ENCODE assay signal across 13 cellular contexts in the genomic region with DNA sequence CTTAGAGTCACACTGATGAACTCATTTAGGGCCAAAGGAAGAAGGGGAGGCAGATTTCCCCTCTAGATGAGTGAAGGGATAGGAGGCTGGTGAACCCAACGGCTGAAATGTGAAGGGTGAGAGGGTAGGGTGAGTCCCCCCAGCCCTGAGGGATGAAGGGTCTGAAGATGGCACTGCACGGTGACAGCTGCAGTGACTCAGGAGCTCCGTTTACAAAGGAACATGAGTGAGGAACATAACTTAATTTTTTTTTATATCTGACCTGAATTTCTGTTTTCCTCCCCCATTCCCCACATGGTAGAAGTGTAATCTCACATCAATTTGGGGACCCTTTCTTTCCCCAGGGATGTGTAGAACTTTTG. TPM values are rescaled to one million over a fixed set of nuclear protein-coding genes. Genes with fewer than 3 reads are reported as not detected.
DNase-seq lines count a peak whose midpoint lies in the region; ATAC-seq and TF ChIP-seq lines count a peak whose summit lies in the region.
"Had no signal": no experiment of that assay in that cellular context is flagged by ENCODE, and none has a peak within 500 bp of the region (broad histone marks: within the 10 kb centered on the region; RNA-seq: fewer than 3 reads in every experiment).

No MANE protein-coding gene starts in this region.

- H3K4me1 ChIP-seq in right cardiac atrium (ENCODE audit: control insufficient read depth, insufficient read depth, low read length) = peaks cover 7% of the 10 kb centered on the region
- H3K4me1 ChIP-seq in hepatocyte (ENCODE audit: insufficient read depth) = peaks cover 51% of the 10 kb centered on the region
- H3K4me1 ChIP-seq in psoas muscle = peaks cover 4% of the 10 kb centered on the region
- H3K4me1 ChIP-seq in aorta (ENCODE audit: control insufficient read depth in 1 of 2, insufficient read depth in 2 of 2, low read length in 2 of 2) = peaks cover 0 to 6% of the 10 kb centered on the region in 2 donors

- H3K36me3 ChIP-seq in hepatocyte (replicated peaks; ENCODE audit: insufficient read depth, low read depth) (no peaks in the 10 kb centered on the region), psoas muscle (ENCODE audit: insufficient read depth in 1 of 2, low read depth in 1 of 2) (peaks cover 0 to 12% of the 10 kb centered on the region in 2 donors), aorta (ENCODE audit: control insufficient read depth in 1 of 2, insufficient read depth in 2 of 2, low read length in 1 of 2) (peaks cover 0 to 6% of the 10 kb centered on the region in 2 donors)
- H3K36me3 ChIP-seq: cardiac muscle cell had no signal

- H3K27me3 ChIP-seq in right cardiac atrium (ENCODE audit: control insufficient read depth, insufficient read depth) = no peaks in the 10 kb centered on the region
- H3K27me3 ChIP-seq in hepatocyte = no peaks in the 10 kb centered on the region
- H3K27me3 ChIP-seq in psoas muscle (ENCODE audit: insufficient read depth in 3 of 3, low read length in 2 of 3) = no peaks in the 10 kb centered on the region
- no peaks in the 10 kb centered on the region for H3K27me3 ChIP-seq in aorta (ENCODE audit: control insufficient read depth in 1 of 2, insufficient read depth in 2 of 2, low read length in 1 of 2)
- H3K27me3 ChIP-seq in dorsolateral prefrontal cortex = no peaks in the 10 kb centered on the region
- H3K27me3 ChIP-seq: cardiac muscle cell had no signal

- DNase-seq in right cardiac atrium (no peak), left cardiac atrium (no peak), hepatocyte (ENCODE audit: low spot score) (no peak), psoas muscle (peak in 1 of 2 donors; percentile 11), aorta (no peak), NCI-H446 (lab: John Stamatoyannopoulos, UW) (no peak), T-helper 1 cell (no peak), dorsolateral prefrontal cortex (no peak)
- DNase-seq: DMS79 treated with DMSO at 0.1 percent for 48 hours, NCI-H1105 treated with DMSO at 0.1 percent for 48 hours, NCI-H82 had no signal

- peak overlapping the region; percentile 41 for H3K4me2 ChIP-seq in hepatocyte

- ATAC-seq in right cardiac atrium (no peak), left cardiac atrium (no peak), psoas muscle (no peak), aorta (ENCODE audit: low FRiP score) (no peak)
- ATAC-seq: activated CD4-positive, CD25-positive, alpha-beta regulatory T cell treated with anti-CD3 and anti-CD28 coated beads, Interleukin-2, amount 50 U/mL, for 24 hours had no signal

- 73% methylated on average over 3 of the region's 3 CpGs for WGBS in right cardiac atrium
- WGBS in hepatocyte (ENCODE audit: low lambda C conversion rate, missing lambda C conversion rate) = 85% methylated on average over 3 of the region's 3 CpGs
- WGBS in psoas muscle, 3 donors = 68 to 82% (median 70%) methylated on average over 3 of the region's 3 CpGs
- WGBS in aorta, 2 donors = 51 to 62% methylated on average over 3 of the region's 3 CpGs

- no peaks in the 10 kb centered on the region for H4K20me1 ChIP-seq in hepatocyte (ENCODE audit: insufficient read depth, poor library complexity, severe bottlenecking)

- H3K4me3 ChIP-seq in right cardiac atrium (ENCODE audit: low read length) (no peak overlapping the region), hepatocyte (no peak overlapping the region), psoas muscle (no peak overlapping the region), aorta (ENCODE audit: low read length in 2 of 2) (no peak overlapping the region), dorsolateral prefrontal cortex (no peak overlapping the region)
- H3K4me3 ChIP-seq: cardiac muscle cell had no signal

- H3K27ac ChIP-seq in right cardiac atrium (ENCODE audit: low read length) = peak overlapping the region; percentile 71
- peak overlapping the region; percentile 89 for H3K27ac ChIP-seq in hepatocyte
- peak overlapping the region; percentile 68 for H3K27ac ChIP-seq in psoas muscle
- peak overlapping the region; percentile 65 to 98 for H3K27ac ChIP-seq in aorta (ENCODE audit: low read depth in 1 of 2, low read length in 2 of 2)
- peak overlapping the region in 29 of 59 donors; percentile 11 to 84 (median 48) for H3K27ac ChIP-seq in dorsolateral prefrontal cortex
- H3K27ac ChIP-seq: cardiac muscle cell had no signal

- intact Hi-C loops in right cardiac atrium (cut with DNase I) = no loop called here
- intact Hi-C loops in left cardiac atrium (cut with DNase I) = no loop called here
- intact Hi-C loops in psoas muscle (cut with DNase I) = no loop called here
- intact Hi-C loops in aorta (cut with DNase I) = loop anchor here in 1 of 2 donors (2.0 kb wide), 1 partner anchor 15 kb away; a partner anchor contains a TSS
- intact Hi-C loops in dorsolateral prefrontal cortex (cut with DNase I) = no loop called here

- H3K9me3 ChIP-seq in right cardiac atrium (ENCODE audit: control insufficient read depth, low read length) (no peaks in the 10 kb centered on the region), hepatocyte (ENCODE audit: low read depth) (no peaks in the 10 kb centered on the region), psoas muscle (no peaks in the 10 kb centered on the region), aorta (ENCODE audit: control insufficient read depth, low read length) (no peaks in the 10 kb centered on the region)

- H2AFZ ChIP-seq in hepatocyte = no peak overlapping the region

- H3K79me2 ChIP-seq in hepatocyte = peaks cover 6% of the 10 kb centered on the region

- H3K9me2 ChIP-seq in hepatocyte (replicated peaks; ENCODE audit: insufficient read depth) = no peaks in the 10 kb centered on the region

- TF ChIP-seq CTCF in hepatocyte (IDR thresholded peaks at IDR 0.05; ENCODE audit: poor library complexity) = no peak
- TF ChIP-seq CTCF in psoas muscle (IDR thresholded peaks at IDR 0.05) = no peak
- no peak for TF ChIP-seq CTCF in dorsolateral prefrontal cortex (IDR thresholded peaks at IDR 0.05 in 54 of 56, conservative IDR thresholded peaks at IDR 0.05 in 2 of 56; ENCODE audit: low read depth in 1 of 56, partially characterized antibody in 56 of 56)

RNA-seq across cellular contexts. Expression of a gene that starts 14.0 kb away (rescaled TPM):
- total RNA-seq in right cardiac atrium (10 to 100 TPM; 14.6 to 18.4 (median 17.8) TPM), left cardiac atrium (10 to 100 TPM; 14.3 to 17.0 TPM), hepatocyte (14.8 and 17.8 TPM in 2 replicates), psoas muscle (1 to 10 TPM; 3.5 to 8.0 (median 3.9) TPM), aorta (10 to 100 TPM; 30.9 to 59.5 TPM), dorsolateral prefrontal cortex (10 to 100 TPM in 90 of 120 experiments, 1 to 10 TPM in 30; 5.9 to 32.5 (median 11.7) TPM)
- polyA plus RNA-seq in right cardiac atrium (13.2 TPM), hepatocyte (21.1 and 21.8 TPM in 2 replicates), psoas muscle (1 to 10 TPM; 3.7 to 4.4 (median 3.8) TPM), aorta (10 to 100 TPM in 1 of 2 donors, 1 to 10 TPM in 1; 6.3 to 26.7 TPM)

RNA-seq across cellular contexts. Expression of a gene that starts 21.7 kb away (rescaled TPM):
- 10 to 100 TPM; 39.4 to 49.3 (median 46.8) TPM for total RNA-seq in right cardiac atrium
- polyA plus RNA-seq in right cardiac atrium = 48.1 TPM
- total RNA-seq in left cardiac atrium = 10 to 100 TPM; 44.1 to 49.9 TPM
- 142 and 155 TPM in 2 replicates for total RNA-seq in hepatocyte
- polyA plus RNA-seq in hepatocyte = 117 and 144 TPM in 2 replicates
- total RNA-seq in psoas muscle = 10 to 100 TPM; 41.6 to 51.0 (median 43.8) TPM
- 10 to 100 TPM; 45.0 to 95.9 (median 87.3) TPM for polyA plus RNA-seq in psoas muscle
- 10 to 100 TPM; 35.2 to 46.1 TPM for total RNA-seq in aorta
- polyA plus RNA-seq in aorta = 10 to 100 TPM; 38.7 to 47.0 TPM
- 10 to 100 TPM; 32.2 to 67.9 (median 50.7) TPM for total RNA-seq in dorsolateral prefrontal cortex

RNA-seq across cellular contexts. Expression of a gene that starts 36.2 kb away (rescaled TPM):
- 10 to 100 TPM; 15.3 to 19.8 (median 18.4) TPM for total RNA-seq in right cardiac atrium
- polyA plus RNA-seq in right cardiac atrium = 17.9 TPM
- 10 to 100 TPM; 15.6 to 21.4 TPM for total RNA-seq in left cardiac atrium
- 25.2 and 25.6 TPM in 2 replicates for total RNA-seq in hepatocyte
- polyA plus RNA-seq in hepatocyte = 28.8 and 33.2 TPM in 2 replicates
- 10 to 100 TPM; 17.1 to 21.9 (median 19.0) TPM for total RNA-seq in psoas muscle
- 10 to 100 TPM; 29.5 to 40.9 (median 31.5) TPM for polyA plus RNA-seq in psoas muscle
- total RNA-seq in aorta = 10 to 100 TPM; 16.3 to 20.9 TPM
- 10 to 100 TPM; 17.9 to 18.7 TPM for polyA plus RNA-seq in aorta
- 10 to 100 TPM; 20.8 to 41.9 (median 29.4) TPM for total RNA-seq in dorsolateral prefrontal cortex

RNA-seq across cellular contexts. Expression of a gene that starts 50.9 kb away (rescaled TPM):
- total RNA-seq in right cardiac atrium = 10 to 100 TPM; 10.1 to 48.9 (median 16.2) TPM
- polyA plus RNA-seq in right cardiac atrium = 11.5 TPM
- 10 to 100 TPM; 16.8 to 27.6 TPM for total RNA-seq in left cardiac atrium
- total RNA-seq in hepatocyte = 3.2 and 6.4 TPM in 2 replicates
- 7.8 and 8.6 TPM in 2 replicates for polyA plus RNA-seq in hepatocyte
- 10 to 100 TPM; 15.8 to 49.5 (median 34.0) TPM for total RNA-seq in psoas muscle
- polyA plus RNA-seq in psoas muscle = 10 to 100 TPM in 2 of 3 donors, 1 to 10 TPM in 1; 8.1 to 15.9 (median 10.6) TPM
- total RNA-seq in aorta = 100 to 1,000 TPM in 1 of 2 donors, 10 to 100 TPM in 1; 86.8 to 160 TPM
- 10 to 100 TPM; 10.6 to 45.1 TPM for polyA plus RNA-seq in aorta
- total RNA-seq in dorsolateral prefrontal cortex = 10 to 100 TPM in 109 of 120 experiments, 1 to 10 TPM in 11; 5.6 to 30.1 (median 13.8) TPM
